1 cellular context compared by ENCODE assay signal in genomic region chr15:96170616-96171270, GRCh38.
TF ChIP-seq lines count a peak whose summit lies in the region.

No MANE protein-coding gene starts in this region.

TF ChIP-seq in HepG2, 621 proteins besides CTCF, POLR2A, EP300 and RAD21 (continued from another document and continues in another):
- TF ChIP-seq DZIP1 (CRISPR knock-in tag; IDR thresholded peaks at IDR 0.05) = no peak
- TF ChIP-seq ZNF839 (CRISPR knock-in tag; IDR thresholded peaks at IDR 0.05; ENCODE audit: borderline replicate concordance) = no peak
- TF ChIP-seq KDM1A (CRISPR knock-in tag; IDR thresholded peaks at IDR 0.05) = no peak
- TF ChIP-seq GPN1 (CRISPR knock-in tag; IDR thresholded peaks at IDR 0.05; ENCODE audit: borderline replicate concordance) = no peak
- TF ChIP-seq TP53 (CRISPR knock-in tag; conservative IDR thresholded peaks at IDR 0.05) = no peak
- TF ChIP-seq, protein P1, sequence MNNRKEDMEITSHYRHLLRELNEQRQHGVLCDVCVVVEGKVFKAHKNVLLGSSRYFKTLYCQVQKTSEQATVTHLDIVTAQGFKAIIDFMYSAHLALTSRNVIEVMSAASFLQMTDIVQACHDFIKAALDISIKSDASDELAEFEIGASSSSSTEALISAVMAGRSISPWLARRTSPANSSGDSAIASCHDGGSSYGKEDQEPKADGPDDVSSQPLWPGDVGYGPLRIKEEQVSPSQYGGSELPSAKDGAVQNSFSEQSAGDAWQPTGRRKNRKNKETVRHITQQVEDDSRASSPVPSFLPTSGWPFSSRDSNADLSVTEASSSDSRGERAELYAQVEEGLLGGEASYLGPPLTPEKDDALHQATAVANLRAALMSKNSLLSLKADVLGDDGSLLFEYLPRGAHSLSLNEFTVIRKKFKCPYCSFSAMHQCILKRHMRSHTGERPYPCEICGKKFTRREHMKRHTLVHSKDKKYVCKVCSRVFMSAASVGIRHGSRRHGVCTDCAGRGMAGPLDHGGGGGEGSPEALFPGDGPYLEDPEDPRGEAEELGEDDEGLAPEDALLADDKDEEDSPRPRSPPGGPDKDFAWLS (CRISPR knock-in tag; IDR thresholded peaks at IDR 0.05; ENCODE audit: borderline replicate concordance) = no peak
- TF ChIP-seq ZNF660 (CRISPR knock-in tag; IDR thresholded peaks at IDR 0.05; ENCODE audit: borderline replicate concordance, low read depth) = no peak
- no peak for TF ChIP-seq ZNF34 (CRISPR knock-in tag; IDR thresholded peaks at IDR 0.05; ENCODE audit: borderline replicate concordance)
- TF ChIP-seq ZNF326 (CRISPR knock-in tag; IDR thresholded peaks at IDR 0.05; ENCODE audit: borderline replicate concordance) = no peak
- TF ChIP-seq HOXA5 (CRISPR knock-in tag; IDR thresholded peaks at IDR 0.05) = peak; percentile 59; the same call in 1 of the 2 replicates
- TF ChIP-seq AHDC1 (CRISPR knock-in tag; IDR thresholded peaks at IDR 0.05; ENCODE audit: borderline replicate concordance) = no peak
- no peak for TF ChIP-seq PHB2 (IDR thresholded peaks at IDR 0.05; ENCODE audit: partially characterized antibody)
- no peak for TF ChIP-seq IKZF1 (IDR thresholded peaks at IDR 0.05)
- 0 out of 2 replicates have a peak, but pooled peaks have one; percentile 36 for TF ChIP-seq MEIS2 (CRISPR knock-in tag; IDR thresholded peaks at IDR 0.05)
- TF ChIP-seq FOXC1 (CRISPR knock-in tag; IDR thresholded peaks at IDR 0.05; ENCODE audit: borderline replicate concordance) = no peak
- TF ChIP-seq ZNF75D (CRISPR knock-in tag; IDR thresholded peaks at IDR 0.05; ENCODE audit: borderline replicate concordance) = no peak
- TF ChIP-seq MAFG (CRISPR knock-in tag; IDR thresholded peaks at IDR 0.05) = no peak
- TF ChIP-seq, protein P2, sequence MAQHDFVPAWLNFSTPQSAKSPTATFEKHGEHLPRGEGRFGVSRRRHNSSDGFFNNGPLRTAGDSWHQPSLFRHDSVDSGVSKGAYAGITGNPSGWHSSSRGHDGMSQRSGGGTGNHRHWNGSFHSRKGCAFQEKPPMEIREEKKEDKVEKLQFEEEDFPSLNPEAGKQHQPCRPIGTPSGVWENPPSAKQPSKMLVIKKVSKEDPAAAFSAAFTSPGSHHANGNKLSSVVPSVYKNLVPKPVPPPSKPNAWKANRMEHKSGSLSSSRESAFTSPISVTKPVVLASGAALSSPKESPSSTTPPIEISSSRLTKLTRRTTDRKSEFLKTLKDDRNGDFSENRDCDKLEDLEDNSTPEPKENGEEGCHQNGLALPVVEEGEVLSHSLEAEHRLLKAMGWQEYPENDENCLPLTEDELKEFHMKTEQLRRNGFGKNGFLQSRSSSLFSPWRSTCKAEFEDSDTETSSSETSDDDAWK (CRISPR knock-in tag; IDR thresholded peaks at IDR 0.05) = no peak
- no peak for TF ChIP-seq ZBTB2 (CRISPR knock-in tag; IDR thresholded peaks at IDR 0.05; ENCODE audit: low read depth)
- TF ChIP-seq, protein P3, sequence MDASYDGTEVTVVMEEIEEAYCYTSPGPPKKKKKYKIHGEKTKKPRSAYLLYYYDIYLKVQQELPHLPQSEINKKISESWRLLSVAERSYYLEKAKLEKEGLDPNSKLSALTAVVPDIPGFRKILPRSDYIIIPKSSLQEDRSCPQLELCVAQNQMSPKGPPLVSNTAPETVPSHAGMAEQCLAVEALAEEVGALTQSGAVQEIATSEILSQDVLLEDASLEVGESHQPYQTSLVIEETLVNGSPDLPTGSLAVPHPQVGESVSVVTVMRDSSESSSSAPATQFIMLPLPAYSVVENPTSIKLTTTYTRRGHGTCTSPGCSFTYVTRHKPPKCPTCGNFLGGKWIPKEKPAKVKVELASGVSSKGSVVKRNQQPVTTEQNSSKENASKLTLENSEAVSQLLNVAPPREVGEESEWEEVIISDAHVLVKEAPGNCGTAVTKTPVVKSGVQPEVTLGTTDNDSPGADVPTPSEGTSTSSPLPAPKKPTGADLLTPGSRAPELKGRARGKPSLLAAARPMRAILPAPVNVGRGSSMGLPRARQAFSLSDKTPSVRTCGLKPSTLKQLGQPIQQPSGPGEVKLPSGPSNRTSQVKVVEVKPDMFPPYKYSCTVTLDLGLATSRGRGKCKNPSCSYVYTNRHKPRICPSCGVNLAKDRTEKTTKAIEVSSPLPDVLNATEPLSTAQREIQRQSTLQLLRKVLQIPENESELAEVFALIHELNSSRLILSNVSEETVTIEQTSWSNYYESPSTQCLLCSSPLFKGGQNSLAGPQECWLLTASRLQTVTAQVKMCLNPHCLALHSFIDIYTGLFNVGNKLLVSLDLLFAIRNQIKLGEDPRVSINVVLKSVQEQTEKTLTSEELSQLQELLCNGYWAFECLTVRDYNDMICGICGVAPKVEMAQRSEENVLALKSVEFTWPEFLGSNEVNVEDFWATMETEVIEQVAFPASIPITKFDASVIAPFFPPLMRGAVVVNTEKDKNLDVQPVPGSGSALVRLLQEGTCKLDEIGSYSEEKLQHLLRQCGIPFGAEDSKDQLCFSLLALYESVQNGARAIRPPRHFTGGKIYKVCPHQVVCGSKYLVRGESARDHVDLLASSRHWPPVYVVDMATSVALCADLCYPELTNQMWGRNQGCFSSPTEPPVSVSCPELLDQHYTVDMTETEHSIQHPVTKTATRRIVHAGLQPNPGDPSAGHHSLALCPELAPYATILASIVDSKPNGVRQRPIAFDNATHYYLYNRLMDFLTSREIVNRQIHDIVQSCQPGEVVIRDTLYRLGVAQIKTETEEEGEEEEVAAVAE (CRISPR knock-in tag; IDR thresholded peaks at IDR 0.05; ENCODE audit: borderline replicate concordance) = no peak
- no peak for TF ChIP-seq POLR2G (IDR thresholded peaks at IDR 0.05; ENCODE audit: low read depth, low read length)
- TF ChIP-seq ZNF136 (CRISPR knock-in tag; IDR thresholded peaks at IDR 0.05; ENCODE audit: low read depth) = no peak
- TF ChIP-seq TIGD3 (CRISPR knock-in tag; IDR thresholded peaks at IDR 0.05; ENCODE audit: borderline replicate concordance) = no peak
- TF ChIP-seq FOXJ3 (CRISPR knock-in tag; IDR thresholded peaks at IDR 0.05; ENCODE audit: borderline replicate concordance) = peak; percentile 76; the same call in 1 of the 2 replicates
- no peak; the same call in 1 of the 2 replicates for TF ChIP-seq HDAC2 (CRISPR knock-in tag; IDR thresholded peaks at IDR 0.05)
- TF ChIP-seq, protein P4, sequence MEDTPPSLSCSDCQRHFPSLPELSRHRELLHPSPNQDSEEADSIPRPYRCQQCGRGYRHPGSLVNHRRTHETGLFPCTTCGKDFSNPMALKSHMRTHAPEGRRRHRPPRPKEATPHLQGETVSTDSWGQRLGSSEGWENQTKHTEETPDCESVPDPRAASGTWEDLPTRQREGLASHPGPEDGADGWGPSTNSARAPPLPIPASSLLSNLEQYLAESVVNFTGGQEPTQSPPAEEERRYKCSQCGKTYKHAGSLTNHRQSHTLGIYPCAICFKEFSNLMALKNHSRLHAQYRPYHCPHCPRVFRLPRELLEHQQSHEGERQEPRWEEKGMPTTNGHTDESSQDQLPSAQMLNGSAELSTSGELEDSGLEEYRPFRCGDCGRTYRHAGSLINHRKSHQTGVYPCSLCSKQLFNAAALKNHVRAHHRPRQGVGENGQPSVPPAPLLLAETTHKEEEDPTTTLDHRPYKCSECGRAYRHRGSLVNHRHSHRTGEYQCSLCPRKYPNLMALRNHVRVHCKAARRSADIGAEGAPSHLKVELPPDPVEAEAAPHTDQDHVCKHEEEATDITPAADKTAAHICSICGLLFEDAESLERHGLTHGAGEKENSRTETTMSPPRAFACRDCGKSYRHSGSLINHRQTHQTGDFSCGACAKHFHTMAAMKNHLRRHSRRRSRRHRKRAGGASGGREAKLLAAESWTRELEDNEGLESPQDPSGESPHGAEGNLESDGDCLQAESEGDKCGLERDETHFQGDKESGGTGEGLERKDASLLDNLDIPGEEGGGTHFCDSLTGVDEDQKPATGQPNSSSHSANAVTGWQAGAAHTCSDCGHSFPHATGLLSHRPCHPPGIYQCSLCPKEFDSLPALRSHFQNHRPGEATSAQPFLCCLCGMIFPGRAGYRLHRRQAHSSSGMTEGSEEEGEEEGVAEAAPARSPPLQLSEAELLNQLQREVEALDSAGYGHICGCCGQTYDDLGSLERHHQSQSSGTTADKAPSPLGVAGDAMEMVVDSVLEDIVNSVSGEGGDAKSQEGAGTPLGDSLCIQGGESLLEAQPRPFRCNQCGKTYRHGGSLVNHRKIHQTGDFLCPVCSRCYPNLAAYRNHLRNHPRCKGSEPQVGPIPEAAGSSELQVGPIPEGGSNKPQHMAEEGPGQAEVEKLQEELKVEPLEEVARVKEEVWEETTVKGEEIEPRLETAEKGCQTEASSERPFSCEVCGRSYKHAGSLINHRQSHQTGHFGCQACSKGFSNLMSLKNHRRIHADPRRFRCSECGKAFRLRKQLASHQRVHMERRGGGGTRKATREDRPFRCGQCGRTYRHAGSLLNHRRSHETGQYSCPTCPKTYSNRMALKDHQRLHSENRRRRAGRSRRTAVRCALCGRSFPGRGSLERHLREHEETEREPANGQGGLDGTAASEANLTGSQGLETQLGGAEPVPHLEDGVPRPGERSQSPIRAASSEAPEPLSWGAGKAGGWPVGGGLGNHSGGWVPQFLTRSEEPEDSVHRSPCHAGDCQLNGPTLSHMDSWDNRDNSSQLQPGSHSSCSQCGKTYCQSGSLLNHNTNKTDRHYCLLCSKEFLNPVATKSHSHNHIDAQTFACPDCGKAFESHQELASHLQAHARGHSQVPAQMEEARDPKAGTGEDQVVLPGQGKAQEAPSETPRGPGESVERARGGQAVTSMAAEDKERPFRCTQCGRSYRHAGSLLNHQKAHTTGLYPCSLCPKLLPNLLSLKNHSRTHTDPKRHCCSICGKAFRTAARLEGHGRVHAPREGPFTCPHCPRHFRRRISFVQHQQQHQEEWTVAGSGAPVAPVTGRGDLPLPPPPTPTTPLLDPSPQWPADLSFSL (CRISPR knock-in tag; IDR thresholded peaks at IDR 0.05) = no peak
- no peak for TF ChIP-seq ZNF468 (CRISPR knock-in tag; IDR thresholded peaks at IDR 0.05)
- TF ChIP-seq SMYD3 (CRISPR knock-in tag; IDR thresholded peaks at IDR 0.05) = no peak
- TF ChIP-seq EEA1 (CRISPR knock-in tag; IDR thresholded peaks at IDR 0.05; ENCODE audit: borderline replicate concordance) = no peak
- TF ChIP-seq KLF16 (CRISPR knock-in tag; IDR thresholded peaks at IDR 0.05) = no peak
